In genomic region chr6:42313038-42313437, GRCh38 we compare ENCODE assay signal across 10 cellular contexts.
DNase-seq lines count a peak whose midpoint lies in the region; ATAC-seq and TF ChIP-seq lines count a peak whose summit lies in the region.
"Had no signal": no experiment of that assay in that cellular context is flagged by ENCODE, and none has a peak within 500 bp of the region (broad histone marks: within the 10 kb centered on the region; RNA-seq: fewer than 3 reads in every experiment).

No MANE protein-coding gene starts in this region.

- intact Hi-C loops in left lung (cut with DNase I): no loop called here

- H3K9me3 Mint-ChIP-seq in naive thymus-derived CD8-positive, alpha-beta T cell: no peaks in the 10 kb centered on the region

- no peaks in the 10 kb centered on the region for H3K27me3 Mint-ChIP-seq in naive thymus-derived CD8-positive, alpha-beta T cell

- no peaks in the 10 kb centered on the region for H3K36me3 ChIP-seq in left lung
- H3K36me3 ChIP-seq: pancreas had no signal

- no peak for ATAC-seq in naive thymus-derived CD8-positive, alpha-beta T cell
- ATAC-seq in HG02884 (IDR thresholded peaks at IDR 0.05; ENCODE audit: unreplicated experiment) (no peak), left lung (no peak), GM19455 (IDR thresholded peaks at IDR 0.05; ENCODE audit: unreplicated experiment) (no peak)

- no peaks in the 10 kb centered on the region for H3K27me3 ChIP-seq in left lung
- H3K27me3 ChIP-seq: pancreas had no signal

- H3K9me3 ChIP-seq in left lung: no peaks in the 10 kb centered on the region
- H3K9me3 ChIP-seq: pancreas had no signal

- POLR2A ChIA-PET in naive thymus-derived CD8-positive, alpha-beta T cell (lab: Charles Lee): no interaction called here

- no peak overlapping the region for H3K4me3 ChIP-seq in cardiac fibroblast (replicated peaks in 1 of 2; ENCODE audit: low read depth in 2 of 2, low read length in 2 of 2)
- no peak overlapping the region for H3K4me3 ChIP-seq in left lung
- H3K4me3 ChIP-seq: pancreas had no signal

- H3K4me1 Mint-ChIP-seq in naive thymus-derived CD8-positive, alpha-beta T cell: peaks cover 29 to 59% (median 46%) of the 10 kb centered on the region in 4 donors

- no peak overlapping the region for H3K27ac ChIP-seq in left lung
- H3K27ac ChIP-seq: pancreas had no signal

- H3K4me3 Mint-ChIP-seq in naive thymus-derived CD8-positive, alpha-beta T cell: peak overlapping the region in 1 of 10 donors; percentile 52

- H3K4me1 ChIP-seq in left lung: peaks cover 7 to 37% of the 10 kb centered on the region in 2 donors
- H3K4me1 ChIP-seq: pancreas had no signal

- TF ChIP-seq CTCF in cardiac fibroblast (IDR thresholded peaks at IDR 0.05; ENCODE audit: low read depth, low read length) (no peak), left lung (IDR thresholded peaks at IDR 0.05) (no peak)

- H3K27ac Mint-ChIP-seq in naive thymus-derived CD8-positive, alpha-beta T cell: peak overlapping the region in 9 of 10 donors; percentile 12 to 86 (median 78)

- DNase-seq in AG08395 (ENCODE audit: low spot score): peak; percentile 27
- DNase-seq in HCEC 1CT: peak; percentile 67
- peak; percentile 34 to 63 for DNase-seq in cardiac fibroblast (ENCODE audit: low read depth in 2 of 2)
- no peak for DNase-seq in naive thymus-derived CD8-positive, alpha-beta T cell
- DNase-seq in left lung: no peak
- DNase-seq in activated CD4-positive, CD25-positive, alpha-beta regulatory T cell treated with anti-CD3 and anti-CD28 coated beads, Interleukin-2, amount 50 U/mL, for 72 hours: no peak
- DNase-seq: central memory CD4-positive, alpha-beta T cell; pancreas had no signal

- peaks cover 4 to 21% (median 9%) of the 10 kb centered on the region in 3 donors for H3K36me3 Mint-ChIP-seq in naive thymus-derived CD8-positive, alpha-beta T cell

Comparison
In these comparisons a context has a peak if more than half of its experiments do, and no peak if none do; other contexts are left out.
1. DNase-seq: peak in AG08395 (single experiment), HCEC 1CT (single experiment) and cardiac fibroblast (2 of 2); none in naive thymus-derived CD8-positive, alpha-beta T cell (0 of 10), left lung (0 of 2) and activated CD4-positive, CD25-positive, alpha-beta regulatory T cell treated with anti-CD3 and anti-CD28 coated beads, Interleukin-2, amount 50 U/mL, for 72 hours (single experiment).